1 cellular context compared by ENCODE assay signal in genomic region chr1:204142032-204142974, GRCh38.
TF ChIP-seq lines count a peak whose summit lies in the region.

No MANE protein-coding gene starts in this region.

TF ChIP-seq in HepG2, 621 proteins besides CTCF, POLR2A, EP300 and RAD21 (continued from another document and continues in another):
- TF ChIP-seq JUND (CRISPR knock-in tag; IDR thresholded peaks at IDR 0.05) = 0 out of 2 replicates have a peak, but pooled peaks have one; percentile 19
- peak; percentile 54 for TF ChIP-seq GATAD2A (CRISPR knock-in tag; IDR thresholded peaks at IDR 0.05)
- TF ChIP-seq RERE (CRISPR knock-in tag; IDR thresholded peaks at IDR 0.05; ENCODE audit: low read depth) = no peak
- TF ChIP-seq SUZ12 (IDR thresholded peaks at IDR 0.05; ENCODE audit: low read depth, low read length) = no peak
- no peak for TF ChIP-seq POLR2G (IDR thresholded peaks at IDR 0.05; ENCODE audit: low read depth, low read length)
- no peak for TF ChIP-seq JUN (CRISPR knock-in tag; IDR thresholded peaks at IDR 0.05)
- 0 out of 2 replicates have a peak, but pooled peaks have one; percentile 20 for TF ChIP-seq PATZ1 (CRISPR knock-in tag; IDR thresholded peaks at IDR 0.05)
- no peak for TF ChIP-seq BORCS8-MEF2B (CRISPR knock-in tag; IDR thresholded peaks at IDR 0.05)
- no peak for TF ChIP-seq ZNF333 (CRISPR knock-in tag; IDR thresholded peaks at IDR 0.05; ENCODE audit: borderline replicate concordance)
- TF ChIP-seq ONECUT2 (CRISPR knock-in tag; IDR thresholded peaks at IDR 0.05) = peak; percentile 32; the same call in 1 of the 2 replicates
- TF ChIP-seq HNF4A (CRISPR knock-in tag; IDR thresholded peaks at IDR 0.05) = peak; percentile 88
- peak; percentile 48 for TF ChIP-seq YY1 (IDR thresholded peaks at IDR 0.05; ENCODE audit: insufficient read depth, insufficient replicate concordance, low read depth, low read length)
- TF ChIP-seq ZBTB34 (CRISPR knock-in tag; IDR thresholded peaks at IDR 0.05) = 0 out of 2 replicates have a peak, but pooled peaks have one; percentile 30
- TF ChIP-seq PAXIP1 (CRISPR knock-in tag; conservative IDR thresholded peaks at IDR 0.05) = peak; percentile 70
- TF ChIP-seq MXI1 (IDR thresholded peaks at IDR 0.05; ENCODE audit: borderline replicate concordance, low read depth, low read length) = no peak
- TF ChIP-seq ZNF678 (CRISPR knock-in tag; IDR thresholded peaks at IDR 0.05) = no peak
- no peak for TF ChIP-seq ZSCAN12 (CRISPR knock-in tag; IDR thresholded peaks at IDR 0.05)
- TF ChIP-seq ZNF124 (CRISPR knock-in tag; IDR thresholded peaks at IDR 0.05) = no peak
- no peak for TF ChIP-seq ZNF232 (CRISPR knock-in tag; IDR thresholded peaks at IDR 0.05; ENCODE audit: borderline replicate concordance)
- TF ChIP-seq ZNF513 (CRISPR knock-in tag; conservative IDR thresholded peaks at IDR 0.05) = no peak
- no peak for TF ChIP-seq ZSCAN20 (CRISPR knock-in tag; IDR thresholded peaks at IDR 0.05; ENCODE audit: borderline replicate concordance)
- 0 out of 2 replicates have a peak, but pooled peaks have one; percentile 32 for TF ChIP-seq PHF21A (CRISPR knock-in tag; IDR thresholded peaks at IDR 0.05)
- no peak for TF ChIP-seq XBP1 (CRISPR knock-in tag; IDR thresholded peaks at IDR 0.05)
- TF ChIP-seq FOSL2 (CRISPR knock-in tag; IDR thresholded peaks at IDR 0.05) = 0 out of 2 replicates have a peak, but pooled peaks have one; percentile 12
- no peak for TF ChIP-seq MXD4 (CRISPR knock-in tag; IDR thresholded peaks at IDR 0.05)
- no peak for TF ChIP-seq TBX3 (IDR thresholded peaks at IDR 0.05; ENCODE audit: borderline replicate concordance)
- no peak for TF ChIP-seq ZNF326 (CRISPR knock-in tag; IDR thresholded peaks at IDR 0.05; ENCODE audit: borderline replicate concordance)
- TF ChIP-seq SP140L (CRISPR knock-in tag; IDR thresholded peaks at IDR 0.05; ENCODE audit: borderline replicate concordance) = no peak
- 0 out of 2 replicates have a peak, but pooled peaks have one; percentile 36 for TF ChIP-seq CCDC6 (CRISPR knock-in tag; IDR thresholded peaks at IDR 0.05)
- no peak for TF ChIP-seq MIXL1 (CRISPR knock-in tag; IDR thresholded peaks at IDR 0.05)
- no peak for TF ChIP-seq BCLAF1 (IDR thresholded peaks at IDR 0.05)
- no peak for TF ChIP-seq SPEN (CRISPR knock-in tag; IDR thresholded peaks at IDR 0.05; ENCODE audit: low read depth)
- peak; percentile 44; the same call in 1 of the 2 replicates for TF ChIP-seq NR2C2 (CRISPR knock-in tag; IDR thresholded peaks at IDR 0.05; ENCODE audit: borderline replicate concordance)
- TF ChIP-seq FOXA1 (IDR thresholded peaks at IDR 0.05) = no peak
- peak; percentile 45; the same call in 1 of the 2 replicates for TF ChIP-seq FOXA1 (CRISPR knock-in tag; IDR thresholded peaks at IDR 0.05)
- 0 out of 2 replicates have a peak, but pooled peaks have one; percentile 29 for TF ChIP-seq POGK (CRISPR knock-in tag; conservative IDR thresholded peaks at IDR 0.05)
- TF ChIP-seq MAZ (IDR thresholded peaks at IDR 0.05; ENCODE audit: borderline replicate concordance, low read depth, low read length) = no peak
- TF ChIP-seq MAZ (CRISPR knock-in tag; IDR thresholded peaks at IDR 0.05; ENCODE audit: low read depth) = no peak
- TF ChIP-seq NFKB2 (CRISPR knock-in tag; IDR thresholded peaks at IDR 0.05; ENCODE audit: borderline replicate concordance) = no peak
- TF ChIP-seq NCOR1 (IDR thresholded peaks at IDR 0.05; ENCODE audit: borderline replicate concordance, low read length) = peak; percentile 76
- no peak for TF ChIP-seq EEA1 (CRISPR knock-in tag; IDR thresholded peaks at IDR 0.05; ENCODE audit: borderline replicate concordance)
- no peak for TF ChIP-seq JUNB (CRISPR knock-in tag; IDR thresholded peaks at IDR 0.05; ENCODE audit: borderline replicate concordance)
